15 cellular contexts compared by ENCODE assay signal in the genomic region with DNA sequence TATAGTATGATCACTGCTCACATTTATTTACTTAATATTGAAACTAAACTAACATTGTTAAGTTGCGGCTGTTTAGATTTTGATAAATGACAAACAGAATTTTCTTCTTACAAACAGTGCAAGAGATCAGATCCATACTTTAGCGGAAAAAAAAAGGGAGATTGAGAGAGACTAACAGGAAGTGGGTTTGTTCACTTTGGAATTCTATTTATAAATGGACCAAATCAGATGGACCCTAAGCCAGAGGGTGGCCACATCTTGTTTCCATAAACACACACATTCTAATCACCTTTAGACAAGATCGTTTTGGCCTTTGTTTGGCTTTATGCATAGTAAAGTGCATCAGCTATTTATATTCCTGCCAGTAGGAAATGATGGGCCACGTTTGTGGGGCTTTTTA.
DNase-seq lines count a peak whose midpoint lies in the region; ATAC-seq and TF ChIP-seq lines count a peak whose summit lies in the region.
"Had no signal": no experiment of that assay in that cellular context is flagged by ENCODE, and none has a peak within 500 bp of the region (broad histone marks: within the 10 kb centered on the region; RNA-seq: fewer than 3 reads in every experiment).

No MANE protein-coding gene starts in this region.

- no peaks in the 10 kb centered on the region for H3K4me1 ChIP-seq in neuronal stem cell (ENCODE audit: control insufficient read depth in 2 of 2, insufficient read depth in 1 of 2, low read depth in 1 of 2, low read length in 2 of 2)
- H3K4me1 ChIP-seq: Caco-2 had no signal

- H2AK5ac ChIP-seq in neuronal stem cell (ENCODE audit: low read depth, low read length) = no peak overlapping the region

- TF ChIP-seq CTCF in omental fat pad (IDR thresholded peaks at IDR 0.05) = no peak

- H4K91ac ChIP-seq in neuronal stem cell (ENCODE audit: low read depth, low read length, poor library complexity) = no peak overlapping the region

- no peak overlapping the region for H2BK5ac ChIP-seq in neuronal stem cell (ENCODE audit: low read length)

- H3K27me3 ChIP-seq in neuronal stem cell (ENCODE audit: control insufficient read depth in 3 of 3, insufficient read depth in 3 of 3, low read depth in 1 of 3, low read length in 3 of 3) = no peaks in the 10 kb centered on the region

- no peak overlapping the region for H3K4ac ChIP-seq in neuronal stem cell (ENCODE audit: low read length)

- no peak overlapping the region for H3K14ac ChIP-seq in neuronal stem cell (ENCODE audit: low read length)

- H2BK15ac ChIP-seq in neuronal stem cell (ENCODE audit: low read length) = no peak overlapping the region

- peak; percentile 41 for DNase-seq in HCEC 1CT
- peak; percentile 8 for DNase-seq in NCI-H748 treated with DMSO at 0.1 percent for 48 hours (lab: John Stamatoyannopoulos, UW)
- peak; percentile 49 for DNase-seq in fibroblast of gingiva (ENCODE audit: low read depth)
- no peak for DNase-seq in neuronal stem cell (ENCODE audit: low spot score)
- no peak for DNase-seq in amniotic stem cell (lab: John Stamatoyannopoulos, UW)
- DNase-seq in omental fat pad (ENCODE audit: low spot score) = no peak
- DNase-seq: Caco-2; CD4-positive, CD25-positive, alpha-beta regulatory T cell; DMS153; H9; NCI-H2029 treated with DMSO at 0.1 percent for 48 hours; SHP77 treated with DMSO at 0.1 percent for 48 hours had no signal

- no peak overlapping the region for H3K4me2 ChIP-seq in neuronal stem cell (ENCODE audit: insufficient read depth, low read length, poor library complexity, severe bottlenecking)

- H3K23ac ChIP-seq in neuronal stem cell (ENCODE audit: low read depth, low read length, poor library complexity) = no peak overlapping the region

- ATAC-seq in esophagus mucosa (no peak), omental fat pad (ENCODE audit: low FRiP score) (no peak), GM21576 (IDR thresholded peaks at IDR 0.05; ENCODE audit: unreplicated experiment) (no peak)
- ATAC-seq: Panc1 had no signal

- peak overlapping the region; percentile 58 for H2AFZ ChIP-seq in neuronal stem cell (ENCODE audit: low read length)

- no peak overlapping the region for H3K27ac ChIP-seq in neuronal stem cell (replicated peaks; ENCODE audit: low read length)

- no peak overlapping the region for H3K9ac ChIP-seq in neuronal stem cell (ENCODE audit: low read depth, low read length, poor library complexity)

- H3K4me3 ChIP-seq in neuronal stem cell (ENCODE audit: low read length in 2 of 2) = no peak overlapping the region

- H3K9me3 ChIP-seq in neuronal stem cell (replicated peaks in 1 of 2; ENCODE audit: control insufficient read depth in 2 of 2, insufficient read depth in 1 of 2, low read depth in 1 of 2, low read length in 2 of 2) = peaks cover 0 to 6% of the 10 kb centered on the region in 2 donors

- H2BK120ac ChIP-seq in neuronal stem cell (ENCODE audit: low read depth, low read length) = no peak overlapping the region

- no peaks in the 10 kb centered on the region for H3K79me1 ChIP-seq in neuronal stem cell (ENCODE audit: low read depth, low read length)

- no peak overlapping the region for H3K18ac ChIP-seq in neuronal stem cell (ENCODE audit: low read length)

- H4K8ac ChIP-seq in neuronal stem cell (ENCODE audit: low read depth, low read length) = no peak overlapping the region

- no peak overlapping the region for H2BK12ac ChIP-seq in neuronal stem cell (ENCODE audit: low read length)

- H3K36me3 ChIP-seq in neuronal stem cell (replicated peaks in 1 of 2; ENCODE audit: control insufficient read depth in 2 of 2, insufficient read depth in 2 of 2, low read length in 2 of 2) = no peaks in the 10 kb centered on the region

- no CpG with 5 or more reads among the region's 4 CpGs for WGBS in neuronal stem cell (ENCODE audit: extremely low coverage in 2 of 2, insufficient read length in 2 of 2, insufficient replicate concordance in 1 of 2), 2 donors

Comparison
In these comparisons a context has a peak if more than half of its experiments do, and no peak if none do; other contexts are left out.
1. DNase-seq: peak in HCEC 1CT (single experiment), NCI-H748 treated with DMSO at 0.1 percent for 48 hours (single experiment) and fibroblast of gingiva (single experiment); none in neuronal stem cell (single experiment), amniotic stem cell (single experiment) and omental fat pad (single experiment).